In the genomic region with DNA sequence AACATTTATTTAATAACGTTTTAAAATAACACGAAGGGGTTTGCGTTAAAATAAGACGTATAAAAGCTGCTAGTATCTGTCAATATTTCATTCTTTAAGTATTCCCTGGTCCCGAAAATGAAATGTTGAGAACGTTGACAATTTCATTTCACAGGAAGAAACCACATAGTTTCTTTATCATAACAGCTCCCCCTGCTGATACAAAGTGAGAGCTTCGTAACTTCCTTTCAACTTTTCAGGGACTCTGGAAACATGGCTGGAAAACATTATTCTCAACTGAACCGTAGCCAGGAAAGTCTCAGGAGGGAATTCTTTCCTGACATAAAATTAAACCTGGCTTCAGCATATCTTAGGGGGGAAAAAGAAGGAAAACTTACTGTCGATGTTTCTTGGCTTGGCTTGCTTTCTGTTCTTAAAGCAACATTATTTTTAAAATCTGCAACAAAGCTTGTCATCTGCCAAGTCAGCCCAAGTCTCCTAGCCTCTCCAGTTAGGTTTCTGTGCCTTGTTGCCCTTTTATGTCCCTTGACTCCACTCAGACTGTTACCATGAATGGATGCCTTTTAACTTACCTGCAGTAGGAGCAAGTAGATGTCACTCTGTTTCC, we compare ENCODE assay signal across 8 cellular contexts.
DNase-seq lines count a peak whose midpoint lies in the region; ATAC-seq, FAIRE-seq and TF ChIP-seq lines count a peak whose summit lies in the region.

No MANE protein-coding gene starts in this region.

- DNase-seq in AG08395 (ENCODE audit: low spot score), result peak; percentile 71
- DNase-seq in GM12864 (ENCODE audit: low read depth), result no peak
- DNase-seq in NCI-H460 (ENCODE audit: extremely low read depth, low read depth), result peak; percentile 61
- no peak for DNase-seq in GM12878 (ENCODE audit: low read depth, low spot score)
- peak; percentile 51 for DNase-seq in iPS-NIHi7 (ENCODE audit: extremely low spot score)
- no peak for DNase-seq in spleen
- no peak for DNase-seq in effector CD4-positive, alpha-beta T cell

- SMC1A ChIA-PET in GM12878 (lab: Charles Lee; ENCODE audit: uncharacterized antibody, unreplicated experiment), result interaction anchor here (0.9 to 2.9 kb wide), 10 partner anchors 15 to 401 kb away, joined by 3 to 46 read pairs (median 4); no protein-coding TSS in a partner anchor

- H3K4me3 ChIP-seq in GM12864 (ENCODE audit: low read depth, low read length) (no peak overlapping the region), GM12878 (no peak overlapping the region), spleen (peak overlapping the region in 1 of 8 donors; percentile 13)

- H3K9me3 ChIP-seq in GM12878 (replicated peaks; ENCODE audit: control insufficient read depth, insufficient read depth, low read length) (no peaks in the 10 kb centered on the region), spleen (no peaks in the 10 kb centered on the region)

- TF ChIP-seq POLR2A in GM12878 (IDR thresholded peaks at IDR 0.05; ENCODE audit: low read depth, low read length), result no peak
- TF ChIP-seq POLR2A in spleen (IDR thresholded peaks at IDR 0.05), result no peak

- H3K4me1 ChIP-seq in GM12878 (ENCODE audit: control insufficient read depth, insufficient read depth, low read length) (no peaks in the 10 kb centered on the region), spleen (peaks cover 3 to 33% (median 17%) of the 10 kb centered on the region in 6 donors)

- POLR2A ChIA-PET in GM12878 (lab: Charles Lee), result no interaction called here

- no peak overlapping the region for H2AFZ ChIP-seq in GM12878 (ENCODE audit: control insufficient read depth, low read depth, low read length)

- RAD21 ChIA-PET in GM12878 (lab: Charles Lee; ENCODE audit: unreplicated experiment), result interaction anchor here (0.6 to 2.8 kb wide), 7 partner anchors 16 to 400 kb away, joined by 3 to 47 read pairs (median 4); no protein-coding TSS in a partner anchor

- TF ChIP-seq CTCF in GM12864 (IDR thresholded peaks at IDR 0.05; ENCODE audit: low read depth, low read length, missing control alignments) (peak; percentile 50), GM12878 (IDR thresholded peaks at IDR 0.05 in 2 of 3, conservative IDR thresholded peaks at IDR 0.05 in 1 of 3; ENCODE audit: control insufficient read depth in 2 of 3, extremely low read depth in 1 of 3, insufficient read depth in 1 of 3, low read depth in 3 of 3, low read length in 3 of 3) (peak; percentile 50 to 62 (median 59)), spleen (IDR thresholded peaks at IDR 0.05 in 8 of 11, conservative IDR thresholded peaks at IDR 0.05 in 3 of 11) (peak in 10 of 11 experiments; percentile 39 to 84 (median 73))

- no peaks in the 10 kb centered on the region for H3K79me2 ChIP-seq in GM12878 (ENCODE audit: control insufficient read depth, insufficient read depth, low read length)

- TF ChIP-seq EP300 in GM12878 (IDR thresholded peaks at IDR 0.05; ENCODE audit: borderline replicate concordance in 1 of 2, control insufficient read depth in 1 of 2, low read depth in 2 of 2, low read length in 2 of 2), result no peak

- H3K27ac ChIP-seq in GM12878 (ENCODE audit: control insufficient read depth, insufficient read depth) (no peak overlapping the region), spleen (no peak overlapping the region)

- no peak overlapping the region for H3K9ac ChIP-seq in GM12878 (ENCODE audit: control insufficient read depth, insufficient read depth, low read length)

- in situ Hi-C loops in GM12878 (cut with MboI), result loop anchor here (10.0 kb wide), 1 partner anchor 333 kb away; a partner anchor contains a TSS

- CTCF ChIA-PET in GM12878 (lab: Yijun Ruan, JAX), result interaction anchor here (0.8 to 3.0 kb wide), 16 partner anchors 10 to 330 kb away, joined by 3 to 97 read pairs (median 4); a partner anchor contains a TSS

- TF ChIP-seq RAD21 in GM12878 (IDR thresholded peaks at IDR 0.05; ENCODE audit: insufficient read depth, low read depth, low read length), result peak; percentile 44

- 8% methylated on average over 9 of the region's 9 CpGs for WGBS in GM12878 (ENCODE audit: insufficient coverage, insufficient replicate concordance, low lambda C conversion rate, missing lambda C conversion rate)
- WGBS in spleen, 5 donors, result 3 to 4% (median 4%) methylated on average over 9 of the region's 9 CpGs

- H3K36me3 ChIP-seq in GM12878 (ENCODE audit: control insufficient read depth in 2 of 2, insufficient read depth in 2 of 2, low read length in 1 of 2) (no peaks in the 10 kb centered on the region), spleen (no peaks in the 10 kb centered on the region)

- H3K27me3 ChIP-seq in GM12878 (replicated peaks in 1 of 2; ENCODE audit: control insufficient read depth in 2 of 2, insufficient read depth in 2 of 2, low read length in 1 of 2) (peaks cover 0 to 4% of the 10 kb centered on the region in 2 experiments; a peak in 3 of 4 replicates), spleen (replicated peaks in 1 of 7) (no peaks in the 10 kb centered on the region)

- peak; percentile 36; the same call in 1 of the 3 replicates for ATAC-seq in GM12878
- ATAC-seq in GM19467 (IDR thresholded peaks at IDR 0.05; ENCODE audit: unreplicated experiment), result no peak

- intact Hi-C loops in GM12878 (cut with micrococcal nuclease; ENCODE audit: unreplicated experiment), result loop anchor here (1.0 kb wide), 1 partner anchor 171 kb away; no protein-coding TSS in a partner anchor
- intact Hi-C loops in spleen (cut with DNase I; ENCODE audit: low total_unique reads), result loop anchor here (5.0 kb wide), 1 partner anchor 170 kb away; no protein-coding TSS in a partner anchor

- no peak overlapping the region for H3K4me2 ChIP-seq in GM12878 (ENCODE audit: control insufficient read depth, insufficient read depth)

- no TSS peak for BruUV-seq in GM12878 (replicated peaks; lab: Mats Ljungman, UMichigan)

- no peak for FAIRE-seq in GM12878 (lab: Jason Lieb, UNC)

- H4K20me1 ChIP-seq in GM12878 (ENCODE audit: control insufficient read depth, insufficient read depth), result no peaks in the 10 kb centered on the region

TF ChIP-seq in GM12878, 131 proteins besides CTCF, POLR2A, EP300 and RAD21 (continues in another document):
- TF ChIP-seq, protein P1, sequence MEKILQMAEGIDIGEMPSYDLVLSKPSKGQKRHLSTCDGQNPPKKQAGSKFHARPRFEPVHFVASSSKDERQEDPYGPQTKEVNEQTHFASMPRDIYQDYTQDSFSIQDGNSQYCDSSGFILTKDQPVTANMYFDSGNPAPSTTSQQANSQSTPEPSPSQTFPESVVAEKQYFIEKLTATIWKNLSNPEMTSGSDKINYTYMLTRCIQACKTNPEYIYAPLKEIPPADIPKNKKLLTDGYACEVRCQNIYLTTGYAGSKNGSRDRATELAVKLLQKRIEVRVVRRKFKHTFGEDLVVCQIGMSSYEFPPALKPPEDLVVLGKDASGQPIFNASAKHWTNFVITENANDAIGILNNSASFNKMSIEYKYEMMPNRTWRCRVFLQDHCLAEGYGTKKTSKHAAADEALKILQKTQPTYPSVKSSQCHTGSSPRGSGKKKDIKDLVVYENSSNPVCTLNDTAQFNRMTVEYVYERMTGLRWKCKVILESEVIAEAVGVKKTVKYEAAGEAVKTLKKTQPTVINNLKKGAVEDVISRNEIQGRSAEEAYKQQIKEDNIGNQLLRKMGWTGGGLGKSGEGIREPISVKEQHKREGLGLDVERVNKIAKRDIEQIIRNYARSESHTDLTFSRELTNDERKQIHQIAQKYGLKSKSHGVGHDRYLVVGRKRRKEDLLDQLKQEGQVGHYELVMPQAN (conservative IDR thresholded peaks at IDR 0.05), result no peak
- TF ChIP-seq, protein P2, sequence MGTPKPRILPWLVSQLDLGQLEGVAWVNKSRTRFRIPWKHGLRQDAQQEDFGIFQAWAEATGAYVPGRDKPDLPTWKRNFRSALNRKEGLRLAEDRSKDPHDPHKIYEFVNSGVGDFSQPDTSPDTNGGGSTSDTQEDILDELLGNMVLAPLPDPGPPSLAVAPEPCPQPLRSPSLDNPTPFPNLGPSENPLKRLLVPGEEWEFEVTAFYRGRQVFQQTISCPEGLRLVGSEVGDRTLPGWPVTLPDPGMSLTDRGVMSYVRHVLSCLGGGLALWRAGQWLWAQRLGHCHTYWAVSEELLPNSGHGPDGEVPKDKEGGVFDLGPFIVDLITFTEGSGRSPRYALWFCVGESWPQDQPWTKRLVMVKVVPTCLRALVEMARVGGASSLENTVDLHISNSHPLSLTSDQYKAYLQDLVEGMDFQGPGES (IDR thresholded peaks at IDR 0.05), result no peak
- TF ChIP-seq RUNX3 (IDR thresholded peaks at IDR 0.05; ENCODE audit: low read length), result 0 out of 2 replicates have a peak, but pooled peaks have one; percentile 30
- TF ChIP-seq ZNF274 (IDR thresholded peaks at IDR 0.05; ENCODE audit: insufficient read depth, insufficient read length), result no peak
- TF ChIP-seq, protein P3, sequence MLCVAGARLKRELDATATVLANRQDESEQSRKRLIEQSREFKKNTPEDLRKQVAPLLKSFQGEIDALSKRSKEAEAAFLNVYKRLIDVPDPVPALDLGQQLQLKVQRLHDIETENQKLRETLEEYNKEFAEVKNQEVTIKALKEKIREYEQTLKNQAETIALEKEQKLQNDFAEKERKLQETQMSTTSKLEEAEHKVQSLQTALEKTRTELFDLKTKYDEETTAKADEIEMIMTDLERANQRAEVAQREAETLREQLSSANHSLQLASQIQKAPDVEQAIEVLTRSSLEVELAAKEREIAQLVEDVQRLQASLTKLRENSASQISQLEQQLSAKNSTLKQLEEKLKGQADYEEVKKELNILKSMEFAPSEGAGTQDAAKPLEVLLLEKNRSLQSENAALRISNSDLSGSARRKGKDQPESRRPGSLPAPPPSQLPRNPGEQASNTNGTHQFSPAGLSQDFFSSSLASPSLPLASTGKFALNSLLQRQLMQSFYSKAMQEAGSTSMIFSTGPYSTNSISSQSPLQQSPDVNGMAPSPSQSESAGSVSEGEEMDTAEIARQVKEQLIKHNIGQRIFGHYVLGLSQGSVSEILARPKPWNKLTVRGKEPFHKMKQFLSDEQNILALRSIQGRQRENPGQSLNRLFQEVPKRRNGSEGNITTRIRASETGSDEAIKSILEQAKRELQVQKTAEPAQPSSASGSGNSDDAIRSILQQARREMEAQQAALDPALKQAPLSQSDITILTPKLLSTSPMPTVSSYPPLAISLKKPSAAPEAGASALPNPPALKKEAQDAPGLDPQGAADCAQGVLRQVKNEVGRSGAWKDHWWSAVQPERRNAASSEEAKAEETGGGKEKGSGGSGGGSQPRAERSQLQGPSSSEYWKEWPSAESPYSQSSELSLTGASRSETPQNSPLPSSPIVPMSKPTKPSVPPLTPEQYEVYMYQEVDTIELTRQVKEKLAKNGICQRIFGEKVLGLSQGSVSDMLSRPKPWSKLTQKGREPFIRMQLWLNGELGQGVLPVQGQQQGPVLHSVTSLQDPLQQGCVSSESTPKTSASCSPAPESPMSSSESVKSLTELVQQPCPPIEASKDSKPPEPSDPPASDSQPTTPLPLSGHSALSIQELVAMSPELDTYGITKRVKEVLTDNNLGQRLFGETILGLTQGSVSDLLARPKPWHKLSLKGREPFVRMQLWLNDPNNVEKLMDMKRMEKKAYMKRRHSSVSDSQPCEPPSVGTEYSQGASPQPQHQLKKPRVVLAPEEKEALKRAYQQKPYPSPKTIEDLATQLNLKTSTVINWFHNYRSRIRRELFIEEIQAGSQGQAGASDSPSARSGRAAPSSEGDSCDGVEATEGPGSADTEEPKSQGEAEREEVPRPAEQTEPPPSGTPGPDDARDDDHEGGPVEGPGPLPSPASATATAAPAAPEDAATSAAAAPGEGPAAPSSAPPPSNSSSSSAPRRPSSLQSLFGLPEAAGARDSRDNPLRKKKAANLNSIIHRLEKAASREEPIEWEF (IDR thresholded peaks at IDR 0.05; ENCODE audit: insufficient replicate concordance, low read depth, low read length), result no peak

Comparison
In these comparisons a context has a peak if more than half of its experiments do, and no peak if none do; other contexts are left out.
1. DNase-seq: peak in AG08395 (single experiment), NCI-H460 (single experiment) and iPS-NIHi7 (single experiment); none in GM12864 (single experiment), GM12878 (single experiment), spleen (single experiment) and effector CD4-positive, alpha-beta T cell (single experiment).
2. Peak in every context shown above with its lines, with median percentiles within 50 percentile points of each other: CTCF ChIP-seq.